ENCODE assay signal across 1 cellular context in the genomic region with DNA sequence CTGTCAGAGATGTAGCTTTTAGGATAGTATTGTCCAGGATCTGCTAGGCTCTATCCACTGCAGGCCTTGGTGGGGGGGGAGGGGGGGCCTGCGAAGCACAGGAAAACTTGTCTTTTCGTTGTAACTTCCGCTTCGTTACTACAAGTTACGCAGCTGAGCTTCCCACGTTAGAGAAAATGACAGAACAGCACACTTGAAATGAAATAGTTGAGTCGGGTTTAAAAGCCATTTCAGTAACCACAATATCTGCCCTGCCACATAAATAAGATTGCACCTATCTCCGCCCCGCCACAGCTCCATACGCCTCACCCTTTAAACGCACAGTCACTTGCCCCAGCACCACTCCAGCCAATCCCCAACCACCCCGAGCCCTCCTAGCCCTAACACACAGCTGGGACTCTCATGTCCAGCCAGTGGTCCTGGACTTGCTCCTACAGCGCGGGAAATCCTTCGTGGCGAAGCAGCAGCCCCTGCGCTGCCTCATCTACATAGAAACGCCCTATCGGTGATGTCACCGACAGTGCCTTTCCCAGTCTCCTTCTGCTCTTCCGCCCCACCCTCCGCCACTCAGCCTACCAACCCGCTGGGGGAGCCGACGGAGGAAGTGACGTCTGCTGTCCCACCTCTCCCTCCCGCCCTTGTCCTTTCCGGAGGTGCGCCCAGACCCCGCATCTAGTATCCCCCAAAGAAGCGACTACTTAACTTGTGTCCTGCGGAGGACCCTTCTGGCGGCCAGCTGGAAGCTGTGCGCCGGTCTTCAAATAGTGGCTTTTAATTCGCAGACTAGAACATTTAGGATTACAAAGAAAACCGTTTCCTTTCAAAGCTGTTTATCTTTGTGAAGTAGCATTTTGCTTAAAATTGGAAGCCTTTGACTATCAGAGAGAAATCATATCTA.
TF ChIP-seq lines count a peak whose summit lies in the region.

No MANE protein-coding gene starts in this region.

TF ChIP-seq in GM12878, 131 proteins besides CTCF, POLR2A, EP300 and RAD21 (continued from another document and continues in another):
- TF ChIP-seq, protein P1, sequence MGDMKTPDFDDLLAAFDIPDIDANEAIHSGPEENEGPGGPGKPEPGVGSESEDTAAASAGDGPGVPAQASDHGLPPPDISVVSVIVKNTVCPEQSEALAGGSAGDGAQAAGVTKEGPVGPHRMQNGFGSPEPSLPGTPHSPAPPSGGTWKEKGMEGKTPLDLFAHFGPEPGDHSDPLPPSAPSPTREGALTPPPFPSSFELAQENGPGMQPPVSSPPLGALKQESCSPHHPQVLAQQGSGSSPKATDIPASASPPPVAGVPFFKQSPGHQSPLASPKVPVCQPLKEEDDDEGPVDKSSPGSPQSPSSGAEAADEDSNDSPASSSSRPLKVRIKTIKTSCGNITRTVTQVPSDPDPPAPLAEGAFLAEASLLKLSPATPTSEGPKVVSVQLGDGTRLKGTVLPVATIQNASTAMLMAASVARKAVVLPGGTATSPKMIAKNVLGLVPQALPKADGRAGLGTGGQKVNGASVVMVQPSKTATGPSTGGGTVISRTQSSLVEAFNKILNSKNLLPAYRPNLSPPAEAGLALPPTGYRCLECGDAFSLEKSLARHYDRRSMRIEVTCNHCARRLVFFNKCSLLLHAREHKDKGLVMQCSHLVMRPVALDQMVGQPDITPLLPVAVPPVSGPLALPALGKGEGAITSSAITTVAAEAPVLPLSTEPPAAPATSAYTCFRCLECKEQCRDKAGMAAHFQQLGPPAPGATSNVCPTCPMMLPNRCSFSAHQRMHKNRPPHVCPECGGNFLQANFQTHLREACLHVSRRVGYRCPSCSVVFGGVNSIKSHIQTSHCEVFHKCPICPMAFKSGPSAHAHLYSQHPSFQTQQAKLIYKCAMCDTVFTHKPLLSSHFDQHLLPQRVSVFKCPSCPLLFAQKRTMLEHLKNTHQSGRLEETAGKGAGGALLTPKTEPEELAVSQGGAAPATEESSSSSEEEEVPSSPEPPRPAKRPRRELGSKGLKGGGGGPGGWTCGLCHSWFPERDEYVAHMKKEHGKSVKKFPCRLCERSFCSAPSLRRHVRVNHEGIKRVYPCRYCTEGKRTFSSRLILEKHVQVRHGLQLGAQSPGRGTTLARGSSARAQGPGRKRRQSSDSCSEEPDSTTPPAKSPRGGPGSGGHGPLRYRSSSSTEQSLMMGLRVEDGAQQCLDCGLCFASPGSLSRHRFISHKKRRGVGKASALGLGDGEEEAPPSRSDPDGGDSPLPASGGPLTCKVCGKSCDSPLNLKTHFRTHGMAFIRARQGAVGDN (IDR thresholded peaks at IDR 0.05): peak; percentile 98
- peak; percentile 48; the same call in 1 of the 2 replicates for TF ChIP-seq ZNF24 (IDR thresholded peaks at IDR 0.05)
- TF ChIP-seq, protein P2, sequence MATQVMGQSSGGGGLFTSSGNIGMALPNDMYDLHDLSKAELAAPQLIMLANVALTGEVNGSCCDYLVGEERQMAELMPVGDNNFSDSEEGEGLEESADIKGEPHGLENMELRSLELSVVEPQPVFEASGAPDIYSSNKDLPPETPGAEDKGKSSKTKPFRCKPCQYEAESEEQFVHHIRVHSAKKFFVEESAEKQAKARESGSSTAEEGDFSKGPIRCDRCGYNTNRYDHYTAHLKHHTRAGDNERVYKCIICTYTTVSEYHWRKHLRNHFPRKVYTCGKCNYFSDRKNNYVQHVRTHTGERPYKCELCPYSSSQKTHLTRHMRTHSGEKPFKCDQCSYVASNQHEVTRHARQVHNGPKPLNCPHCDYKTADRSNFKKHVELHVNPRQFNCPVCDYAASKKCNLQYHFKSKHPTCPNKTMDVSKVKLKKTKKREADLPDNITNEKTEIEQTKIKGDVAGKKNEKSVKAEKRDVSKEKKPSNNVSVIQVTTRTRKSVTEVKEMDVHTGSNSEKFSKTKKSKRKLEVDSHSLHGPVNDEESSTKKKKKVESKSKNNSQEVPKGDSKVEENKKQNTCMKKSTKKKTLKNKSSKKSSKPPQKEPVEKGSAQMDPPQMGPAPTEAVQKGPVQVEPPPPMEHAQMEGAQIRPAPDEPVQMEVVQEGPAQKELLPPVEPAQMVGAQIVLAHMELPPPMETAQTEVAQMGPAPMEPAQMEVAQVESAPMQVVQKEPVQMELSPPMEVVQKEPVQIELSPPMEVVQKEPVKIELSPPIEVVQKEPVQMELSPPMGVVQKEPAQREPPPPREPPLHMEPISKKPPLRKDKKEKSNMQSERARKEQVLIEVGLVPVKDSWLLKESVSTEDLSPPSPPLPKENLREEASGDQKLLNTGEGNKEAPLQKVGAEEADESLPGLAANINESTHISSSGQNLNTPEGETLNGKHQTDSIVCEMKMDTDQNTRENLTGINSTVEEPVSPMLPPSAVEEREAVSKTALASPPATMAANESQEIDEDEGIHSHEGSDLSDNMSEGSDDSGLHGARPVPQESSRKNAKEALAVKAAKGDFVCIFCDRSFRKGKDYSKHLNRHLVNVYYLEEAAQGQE (IDR thresholded peaks at IDR 0.05; ENCODE audit: low read depth, low read length): 0 out of 2 replicates have a peak, but pooled peaks have one; percentile 17
- TF ChIP-seq, protein P3, sequence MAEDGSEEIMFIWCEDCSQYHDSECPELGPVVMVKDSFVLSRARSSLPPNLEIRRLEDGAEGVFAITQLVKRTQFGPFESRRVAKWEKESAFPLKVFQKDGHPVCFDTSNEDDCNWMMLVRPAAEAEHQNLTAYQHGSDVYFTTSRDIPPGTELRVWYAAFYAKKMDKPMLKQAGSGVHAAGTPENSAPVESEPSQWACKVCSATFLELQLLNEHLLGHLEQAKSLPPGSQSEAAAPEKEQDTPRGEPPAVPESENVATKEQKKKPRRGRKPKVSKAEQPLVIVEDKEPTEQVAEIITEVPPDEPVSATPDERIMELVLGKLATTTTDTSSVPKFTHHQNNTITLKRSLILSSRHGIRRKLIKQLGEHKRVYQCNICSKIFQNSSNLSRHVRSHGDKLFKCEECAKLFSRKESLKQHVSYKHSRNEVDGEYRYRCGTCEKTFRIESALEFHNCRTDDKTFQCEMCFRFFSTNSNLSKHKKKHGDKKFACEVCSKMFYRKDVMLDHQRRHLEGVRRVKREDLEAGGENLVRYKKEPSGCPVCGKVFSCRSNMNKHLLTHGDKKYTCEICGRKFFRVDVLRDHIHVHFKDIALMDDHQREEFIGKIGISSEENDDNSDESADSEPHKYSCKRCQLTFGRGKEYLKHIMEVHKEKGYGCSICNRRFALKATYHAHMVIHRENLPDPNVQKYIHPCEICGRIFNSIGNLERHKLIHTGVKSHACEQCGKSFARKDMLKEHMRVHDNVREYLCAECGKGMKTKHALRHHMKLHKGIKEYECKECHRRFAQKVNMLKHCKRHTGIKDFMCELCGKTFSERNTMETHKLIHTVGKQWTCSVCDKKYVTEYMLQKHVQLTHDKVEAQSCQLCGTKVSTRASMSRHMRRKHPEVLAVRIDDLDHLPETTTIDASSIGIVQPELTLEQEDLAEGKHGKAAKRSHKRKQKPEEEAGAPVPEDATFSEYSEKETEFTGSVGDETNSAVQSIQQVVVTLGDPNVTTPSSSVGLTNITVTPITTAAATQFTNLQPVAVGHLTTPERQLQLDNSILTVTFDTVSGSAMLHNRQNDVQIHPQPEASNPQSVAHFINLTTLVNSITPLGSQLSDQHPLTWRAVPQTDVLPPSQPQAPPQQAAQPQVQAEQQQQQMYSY (CRISPR knock-in tag; IDR thresholded peaks at IDR 0.05): peak; percentile 70; the same call in 1 of the 2 replicates
- TF ChIP-seq MEF2A (IDR thresholded peaks at IDR 0.05; ENCODE audit: insufficient read depth, low read depth, low read length): peak; percentile 63; the same call in 1 of the 2 replicates
- TF ChIP-seq CBX5 (IDR thresholded peaks at IDR 0.05; ENCODE audit: low read depth): 0 out of 2 replicates have a peak, but pooled peaks have one; percentile 34
- peak; percentile 47 for TF ChIP-seq RELA (IDR thresholded peaks at IDR 0.05; ENCODE audit: borderline replicate concordance, partially characterized antibody)
- TF ChIP-seq NFIC (IDR thresholded peaks at IDR 0.05; ENCODE audit: low read depth, low read length): peak; percentile 84
- TF ChIP-seq, protein P4, sequence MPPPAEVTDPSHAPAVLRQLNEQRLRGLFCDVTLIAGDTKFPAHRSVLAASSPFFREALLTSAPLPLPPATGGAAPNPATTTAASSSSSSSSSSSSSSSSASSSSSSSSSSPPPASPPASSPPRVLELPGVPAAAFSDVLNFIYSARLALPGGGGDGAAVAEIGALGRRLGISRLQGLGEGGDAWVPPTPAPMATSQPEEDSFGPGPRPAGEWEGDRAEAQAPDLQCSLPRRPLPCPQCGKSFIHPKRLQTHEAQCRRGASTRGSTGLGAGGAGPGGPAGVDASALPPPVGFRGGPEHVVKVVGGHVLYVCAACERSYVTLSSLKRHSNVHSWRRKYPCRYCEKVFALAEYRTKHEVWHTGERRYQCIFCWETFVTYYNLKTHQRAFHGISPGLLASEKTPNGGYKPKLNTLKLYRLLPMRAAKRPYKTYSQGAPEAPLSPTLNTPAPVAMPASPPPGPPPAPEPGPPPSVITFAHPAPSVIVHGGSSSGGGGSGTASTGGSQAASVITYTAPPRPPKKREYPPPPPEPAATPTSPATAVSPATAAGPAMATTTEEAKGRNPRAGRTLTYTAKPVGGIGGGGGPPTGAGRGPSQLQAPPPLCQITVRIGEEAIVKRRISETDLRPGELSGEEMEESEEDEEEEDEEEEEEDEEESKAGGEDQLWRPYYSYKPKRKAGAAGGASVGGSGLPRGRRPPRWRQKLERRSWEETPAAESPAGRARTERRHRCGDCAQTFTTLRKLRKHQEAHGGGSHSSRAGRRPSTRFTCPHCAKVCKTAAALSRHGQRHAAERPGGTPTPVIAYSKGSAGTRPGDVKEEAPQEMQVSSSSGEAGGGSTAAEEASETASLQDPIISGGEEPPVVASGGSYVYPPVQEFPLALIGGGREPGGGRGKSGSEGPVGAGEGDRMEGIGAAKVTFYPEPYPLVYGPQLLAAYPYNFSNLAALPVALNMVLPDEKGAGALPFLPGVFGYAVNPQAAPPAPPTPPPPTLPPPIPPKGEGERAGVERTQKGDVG (CRISPR knock-in tag; IDR thresholded peaks at IDR 0.05): peak; percentile 81; the same call in 1 of the 2 replicates
- TF ChIP-seq, protein P5, sequence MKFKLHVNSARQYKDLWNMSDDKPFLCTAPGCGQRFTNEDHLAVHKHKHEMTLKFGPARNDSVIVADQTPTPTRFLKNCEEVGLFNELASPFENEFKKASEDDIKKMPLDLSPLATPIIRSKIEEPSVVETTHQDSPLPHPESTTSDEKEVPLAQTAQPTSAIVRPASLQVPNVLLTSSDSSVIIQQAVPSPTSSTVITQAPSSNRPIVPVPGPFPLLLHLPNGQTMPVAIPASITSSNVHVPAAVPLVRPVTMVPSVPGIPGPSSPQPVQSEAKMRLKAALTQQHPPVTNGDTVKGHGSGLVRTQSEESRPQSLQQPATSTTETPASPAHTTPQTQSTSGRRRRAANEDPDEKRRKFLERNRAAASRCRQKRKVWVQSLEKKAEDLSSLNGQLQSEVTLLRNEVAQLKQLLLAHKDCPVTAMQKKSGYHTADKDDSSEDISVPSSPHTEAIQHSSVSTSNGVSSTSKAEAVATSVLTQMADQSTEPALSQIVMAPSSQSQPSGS (IDR thresholded peaks at IDR 0.05; ENCODE audit: low read length): peak; percentile 93
- TF ChIP-seq SMAD5 (IDR thresholded peaks at IDR 0.05; ENCODE audit: low read depth): peak; percentile 100
- 0 out of 2 replicates have a peak, but pooled peaks have one; percentile 16 for TF ChIP-seq NR2F1 (conservative IDR thresholded peaks at IDR 0.05)
- peak; percentile 100 for TF ChIP-seq PML (IDR thresholded peaks at IDR 0.05; ENCODE audit: low read length)
- TF ChIP-seq CREB1 (IDR thresholded peaks at IDR 0.05; ENCODE audit: low read depth): peak; percentile 75
- TF ChIP-seq, protein P6, sequence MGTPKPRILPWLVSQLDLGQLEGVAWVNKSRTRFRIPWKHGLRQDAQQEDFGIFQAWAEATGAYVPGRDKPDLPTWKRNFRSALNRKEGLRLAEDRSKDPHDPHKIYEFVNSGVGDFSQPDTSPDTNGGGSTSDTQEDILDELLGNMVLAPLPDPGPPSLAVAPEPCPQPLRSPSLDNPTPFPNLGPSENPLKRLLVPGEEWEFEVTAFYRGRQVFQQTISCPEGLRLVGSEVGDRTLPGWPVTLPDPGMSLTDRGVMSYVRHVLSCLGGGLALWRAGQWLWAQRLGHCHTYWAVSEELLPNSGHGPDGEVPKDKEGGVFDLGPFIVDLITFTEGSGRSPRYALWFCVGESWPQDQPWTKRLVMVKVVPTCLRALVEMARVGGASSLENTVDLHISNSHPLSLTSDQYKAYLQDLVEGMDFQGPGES (IDR thresholded peaks at IDR 0.05): peak; percentile 52; the same call in 1 of the 2 replicates
- peak; percentile 81; the same call in 1 of the 2 replicates for TF ChIP-seq ZNF207 (IDR thresholded peaks at IDR 0.05; ENCODE audit: borderline replicate concordance)
- TF ChIP-seq ATF7 (IDR thresholded peaks at IDR 0.05; ENCODE audit: low read depth): peak; percentile 96
- TF ChIP-seq BHLHE40 (IDR thresholded peaks at IDR 0.05; ENCODE audit: borderline replicate concordance in 1 of 2, low read depth in 2 of 2, low read length in 1 of 2): peak in 1 of 2 experiments; percentile 49; a peak in 1 of 4 replicates
- TF ChIP-seq POLR2AphosphoS5 (IDR thresholded peaks at IDR 0.05; ENCODE audit: low read length): peak; percentile 99
- TF ChIP-seq, protein P7, sequence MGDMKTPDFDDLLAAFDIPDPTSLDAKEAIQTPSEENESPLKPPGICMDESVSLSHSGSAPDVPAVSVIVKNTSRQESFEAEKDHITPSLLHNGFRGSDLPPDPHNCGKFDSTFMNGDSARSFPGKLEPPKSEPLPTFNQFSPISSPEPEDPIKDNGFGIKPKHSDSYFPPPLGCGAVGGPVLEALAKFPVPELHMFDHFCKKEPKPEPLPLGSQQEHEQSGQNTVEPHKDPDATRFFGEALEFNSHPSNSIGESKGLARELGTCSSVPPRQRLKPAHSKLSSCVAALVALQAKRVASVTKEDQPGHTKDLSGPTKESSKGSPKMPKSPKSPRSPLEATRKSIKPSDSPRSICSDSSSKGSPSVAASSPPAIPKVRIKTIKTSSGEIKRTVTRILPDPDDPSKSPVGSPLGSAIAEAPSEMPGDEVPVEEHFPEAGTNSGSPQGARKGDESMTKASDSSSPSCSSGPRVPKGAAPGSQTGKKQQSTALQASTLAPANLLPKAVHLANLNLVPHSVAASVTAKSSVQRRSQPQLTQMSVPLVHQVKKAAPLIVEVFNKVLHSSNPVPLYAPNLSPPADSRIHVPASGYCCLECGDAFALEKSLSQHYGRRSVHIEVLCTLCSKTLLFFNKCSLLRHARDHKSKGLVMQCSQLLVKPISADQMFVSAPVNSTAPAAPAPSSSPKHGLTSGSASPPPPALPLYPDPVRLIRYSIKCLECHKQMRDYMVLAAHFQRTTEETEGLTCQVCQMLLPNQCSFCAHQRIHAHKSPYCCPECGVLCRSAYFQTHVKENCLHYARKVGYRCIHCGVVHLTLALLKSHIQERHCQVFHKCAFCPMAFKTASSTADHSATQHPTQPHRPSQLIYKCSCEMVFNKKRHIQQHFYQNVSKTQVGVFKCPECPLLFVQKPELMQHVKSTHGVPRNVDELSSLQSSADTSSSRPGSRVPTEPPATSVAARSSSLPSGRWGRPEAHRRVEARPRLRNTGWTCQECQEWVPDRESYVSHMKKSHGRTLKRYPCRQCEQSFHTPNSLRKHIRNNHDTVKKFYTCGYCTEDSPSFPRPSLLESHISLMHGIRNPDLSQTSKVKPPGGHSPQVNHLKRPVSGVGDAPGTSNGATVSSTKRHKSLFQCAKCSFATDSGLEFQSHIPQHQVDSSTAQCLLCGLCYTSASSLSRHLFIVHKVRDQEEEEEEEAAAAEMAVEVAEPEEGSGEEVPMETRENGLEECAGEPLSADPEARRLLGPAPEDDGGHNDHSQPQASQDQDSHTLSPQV (IDR thresholded peaks at IDR 0.05): peak; percentile 49; the same call in 1 of the 2 replicates
- TF ChIP-seq MTA2 (IDR thresholded peaks at IDR 0.05; ENCODE audit: low read depth): peak; percentile 53
